In the genomic region with DNA sequence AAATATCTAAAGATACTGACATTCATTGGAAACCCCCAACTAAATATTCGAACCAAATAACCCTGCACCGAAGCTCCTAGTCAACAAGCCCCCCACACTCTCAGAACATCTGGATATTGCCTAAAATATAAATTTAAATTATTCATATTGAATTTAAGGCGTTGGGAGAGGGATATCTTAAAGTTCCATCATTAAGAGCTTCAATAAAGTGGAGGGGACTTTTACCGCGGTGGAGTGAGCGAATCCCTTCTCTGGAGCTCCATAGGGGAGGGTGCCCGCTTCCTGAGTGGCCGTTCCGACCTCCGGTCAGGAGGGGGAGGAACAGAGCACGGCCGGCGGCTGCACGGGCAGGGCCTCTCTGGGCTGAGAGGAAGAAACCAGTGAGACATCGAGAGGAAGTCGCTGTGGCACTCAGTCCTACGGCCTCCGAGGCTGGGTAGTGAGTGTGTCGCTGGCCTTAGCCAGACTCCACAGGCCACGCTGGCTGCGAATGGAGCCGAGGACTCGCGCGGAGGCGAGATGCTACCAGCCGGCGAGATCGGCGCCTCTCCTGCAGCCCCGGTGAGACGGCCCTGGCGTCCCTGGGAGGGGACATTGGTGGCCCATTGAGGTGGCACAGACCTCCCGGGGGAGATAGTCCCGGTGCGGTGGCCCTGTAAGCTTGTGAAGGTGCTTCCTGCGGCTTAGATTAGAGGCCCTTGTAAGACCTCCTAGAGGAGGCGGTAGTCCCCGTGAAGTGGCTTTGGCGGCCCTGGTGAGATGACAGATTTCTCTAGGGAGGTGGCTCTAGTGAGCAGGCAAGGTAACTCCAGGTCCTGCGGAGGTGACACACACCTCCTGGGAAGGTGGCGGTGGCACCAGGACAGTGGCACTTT, we compare ENCODE assay signal across 8 cellular contexts. TPM values are rescaled to one million over a fixed set of nuclear protein-coding genes. Genes with fewer than 3 reads are reported as not detected.
DNase-seq lines count a peak whose midpoint lies in the region; ATAC-seq and TF ChIP-seq lines count a peak whose summit lies in the region.

Gene RINT1 (plus strand): TSS at position 405 of the 875 bp plus-strand sequence. CDS start 115 bp downstream, at position 520.

- H3K9ac ChIP-seq in rectal smooth muscle tissue (ENCODE audit: low read length): peak within 1 kb of the TSS; percentile 99

- peak; percentile 65 to 93 for TF ChIP-seq CTCF in right atrium auricular region (IDR thresholded peaks at IDR 0.05)

- ATAC-seq in GM18498 (IDR thresholded peaks at IDR 0.05; ENCODE audit: unreplicated experiment) (peak; percentile 97), HG02885 (IDR thresholded peaks at IDR 0.05; ENCODE audit: poor library complexity, unreplicated experiment) (peak; percentile 95), aorta (ENCODE audit: low FRiP score) (peak; percentile 100)

- H3K27me3 ChIP-seq in right atrium auricular region (no peaks in the 10 kb centered on the region), rectal smooth muscle tissue (ENCODE audit: control insufficient read depth, insufficient read depth, low read length) (no peaks in the 10 kb centered on the region), aorta (ENCODE audit: control insufficient read depth in 1 of 2, insufficient read depth in 2 of 2, low read length in 1 of 2) (no peaks in the 10 kb centered on the region)

- H3K4me3 ChIP-seq in right atrium auricular region (peak within 1 kb of the TSS; percentile 98 to 100), rectal smooth muscle tissue (ENCODE audit: low read length) (peak within 1 kb of the TSS; percentile 89), aorta (ENCODE audit: low read length in 2 of 2) (peak within 1 kb of the TSS; percentile 65 to 80)

- H3K36me3 ChIP-seq in right atrium auricular region (peaks cover 6% of the 10 kb centered on the region), rectal smooth muscle tissue (ENCODE audit: control insufficient read depth, insufficient read depth, low read length) (no peaks in the 10 kb centered on the region), aorta (ENCODE audit: control insufficient read depth in 1 of 2, insufficient read depth in 2 of 2, low read length in 1 of 2) (no peaks in the 10 kb centered on the region)

- intact Hi-C loops in aorta (cut with DNase I): no loop called here

- H3K9me3 ChIP-seq in right atrium auricular region (no peaks in the 10 kb centered on the region), aorta (ENCODE audit: control insufficient read depth, low read length) (no peaks in the 10 kb centered on the region)

- 2 to 3% methylated on average over 42 of the region's 42 CpGs for WGBS in aorta, 2 donors

- H3K4me1 ChIP-seq in right atrium auricular region (peaks cover 0 to 13% of the 10 kb centered on the region in 2 donors), rectal smooth muscle tissue (ENCODE audit: control insufficient read depth, insufficient read depth, low read length) (peaks cover 10% of the 10 kb centered on the region), aorta (ENCODE audit: control insufficient read depth in 1 of 2, insufficient read depth in 2 of 2, low read length in 2 of 2) (peaks cover 0 to 9% of the 10 kb centered on the region in 2 donors)

- peak; percentile 79 for DNase-seq in NCI-H1694 (lab: John Stamatoyannopoulos, UW)
- peak; percentile 63 to 94 (median 86) for DNase-seq in T-helper 2 cell
- DNase-seq in anterior cingulate cortex (lab: John Stamatoyannopoulos, UW): peak; percentile 30 to 95 (median 85)
- DNase-seq in right atrium auricular region (ENCODE audit: low spot score): peak; percentile 92
- peak; percentile 94 to 95 for DNase-seq in aorta

- H3K27ac ChIP-seq in right atrium auricular region (peak within 1 kb of the TSS; percentile 80 to 87), rectal smooth muscle tissue (ENCODE audit: low read depth, low read length) (peak within 1 kb of the TSS; percentile 85), aorta (ENCODE audit: low read depth in 1 of 2, low read length in 2 of 2) (peak within 1 kb of the TSS in 1 of 2 donors; percentile 32)

RNA-seq across cellular contexts. Expression of gene RINT1, which starts in this region (rescaled TPM):
- total RNA-seq in right atrium auricular region (10 to 100 TPM; 11.6 to 11.9 TPM), aorta (10 to 100 TPM; 16.6 to 17.7 TPM)
- polyA plus RNA-seq in aorta: 10 to 100 TPM in 1 of 2 donors, 1 to 10 TPM in 1; 5.5 to 14.0 TPM
